ENCODE assay signal across 14 cellular contexts in the genomic region with DNA sequence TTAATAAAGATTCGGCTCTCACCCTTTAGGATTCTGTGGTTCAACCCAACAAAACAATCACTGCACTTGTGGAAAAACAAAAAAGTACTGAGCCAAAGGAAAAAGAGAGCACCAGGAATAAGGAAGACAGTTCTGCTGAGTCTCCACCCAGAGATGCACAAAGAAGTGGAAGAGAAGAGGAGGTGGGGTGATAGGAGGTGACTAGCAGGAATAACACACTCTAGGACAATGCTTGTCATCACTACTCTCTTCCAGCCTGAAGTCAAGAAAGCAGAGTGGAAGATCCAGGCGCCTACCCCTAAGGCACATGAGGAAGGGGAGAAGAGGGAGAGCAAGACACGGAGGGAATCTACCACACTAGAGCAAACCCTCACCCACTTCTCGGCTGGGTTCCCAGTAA. TPM values are rescaled to one million over a fixed set of nuclear protein-coding genes. Genes with fewer than 3 reads are reported as not detected.
A peak's percentile ranks its signal among the peaks of the same experiment; 100 is the strongest.
DNase-seq lines count a peak whose midpoint lies in the region; TF ChIP-seq lines count a peak whose summit lies in the region.
"Had no signal": no experiment of that assay in that cellular context is flagged by ENCODE, and none has a peak within 500 bp of the region (broad histone marks: within the 10 kb centered on the region; RNA-seq: fewer than 3 reads in every experiment).

No MANE protein-coding gene starts in this region.

- H3K27me3 ChIP-seq in suprapubic skin (peaks cover 47% of the 10 kb centered on the region), H7 (ENCODE audit: control insufficient read depth, insufficient read depth, low read length) (peaks cover 33% of the 10 kb centered on the region)

- no peak for TF ChIP-seq EP300 in suprapubic skin (IDR thresholded peaks at IDR 0.05)

- peak overlapping the region; percentile 84 for H3K4me3 ChIP-seq in coronary artery
- peak overlapping the region; percentile 51 for H3K4me3 ChIP-seq in suprapubic skin
- H3K4me3 ChIP-seq in H7 (ENCODE audit: insufficient read depth, low read depth, low read length): no peak overlapping the region

- peak; percentile 63 for DNase-seq in G401 (ENCODE audit: low spot score)
- DNase-seq in coronary artery (ENCODE audit: low spot score): no peak
- DNase-seq in mesothelial cell of epicardium (ENCODE audit: low spot score in 2 of 2, unreplicated experiment in 2 of 2): no peak
- no peak for DNase-seq in suprapubic skin (ENCODE audit: low spot score in 2 of 2)
- DNase-seq in RKO (ENCODE audit: low spot score): no peak
- no peak for DNase-seq in H7
- DNase-seq in activated T-cell treated with anti-CD3 and anti-CD28 coated beads, Interleukin-2, amount 50 U/mL, for 48 hours: no peak
- no peak for DNase-seq in activated T-helper 1 cell treated with anti-CD3 and anti-CD28 coated beads, Interleukin-12 subunit alpha, Interleukin-12 subunit beta, Interleukin-2, Interleukin-4 antibody, amounts not matched to agents 30 ng/mL and 10 ng/mL and 1 ng/mL, durations not matched to agents 14 hours and 24 hours and 36 hours (ENCODE audit: low spot score)
- DNase-seq: effector CD4-positive, alpha-beta T cell; hippocampal formation; SHP77; small intestine had no signal

- peaks cover 45% of the 10 kb centered on the region for H3K4me1 ChIP-seq in suprapubic skin

- TF ChIP-seq CTCF in coronary artery (IDR thresholded peaks at IDR 0.05) (no peak), mesothelial cell of epicardium (IDR thresholded peaks at IDR 0.05; ENCODE audit: unreplicated experiment) (no peak), suprapubic skin (IDR thresholded peaks at IDR 0.05) (no peak)

- peaks cover 48% of the 10 kb centered on the region for H3K4me1 Mint-ChIP-seq in mesothelial cell of epicardium
- H3K4me1 Mint-ChIP-seq in activated T-helper 1 cell treated with anti-CD3 and anti-CD28 coated beads, Interleukin-12 subunit alpha, Interleukin-12 subunit beta, Interleukin-2, Interleukin-4 antibody, amounts not matched to agents 30 ng/mL and 10 ng/mL and 1 ng/mL, durations not matched to agents 14 hours and 24 hours and 36 hours (ENCODE audit: low read depth): peaks cover 9% of the 10 kb centered on the region

- peak overlapping the region; percentile 73 to 94 for H3K27ac ChIP-seq in coronary artery
- peak overlapping the region; percentile 78 for H3K27ac ChIP-seq in suprapubic skin

- no peaks in the 10 kb centered on the region for H3K36me3 Mint-ChIP-seq in mesothelial cell of epicardium
- no peaks in the 10 kb centered on the region for H3K36me3 Mint-ChIP-seq in activated T-helper 1 cell treated with anti-CD3 and anti-CD28 coated beads, Interleukin-12 subunit alpha, Interleukin-12 subunit beta, Interleukin-2, Interleukin-4 antibody, amounts not matched to agents 30 ng/mL and 10 ng/mL and 1 ng/mL, durations not matched to agents 14 hours and 24 hours and 36 hours (ENCODE audit: low read depth)
- H3K36me3 Mint-ChIP-seq: activated naive CD8-positive, alpha-beta T cell had no signal

- in situ Hi-C loops in G401 (cut with HindIII; ENCODE audit: low sequenced_read_pairs): no loop called here

- peak overlapping the region; percentile 80 for H3K4me3 Mint-ChIP-seq in mesothelial cell of epicardium
- no peak overlapping the region for H3K4me3 Mint-ChIP-seq in activated T-helper 1 cell treated with anti-CD3 and anti-CD28 coated beads, Interleukin-12 subunit alpha, Interleukin-12 subunit beta, Interleukin-2, Interleukin-4 antibody, amounts not matched to agents 30 ng/mL and 10 ng/mL and 1 ng/mL, durations not matched to agents 14 hours and 24 hours and 36 hours
- H3K4me3 Mint-ChIP-seq: activated naive CD8-positive, alpha-beta T cell had no signal

- 33% methylated on average over 4 of the region's 4 CpGs for WGBS in suprapubic skin

- intact Hi-C loops in activated T-helper 1 cell treated with anti-CD3 and anti-CD28 coated beads, Interleukin-12 subunit alpha, Interleukin-12 subunit beta, Interleukin-2, Interleukin-4 antibody, amounts not matched to agents 30 ng/mL and 10 ng/mL and 1 ng/mL, durations not matched to agents 14 hours and 24 hours and 36 hours (cut with micrococcal nuclease): no loop called here

- H3K36me3 ChIP-seq in suprapubic skin (no peaks in the 10 kb centered on the region), H7 (replicated peaks; ENCODE audit: control insufficient read depth, insufficient read depth, low read length) (no peaks in the 10 kb centered on the region)

- TF ChIP-seq POLR2A in suprapubic skin (IDR thresholded peaks at IDR 0.05): no peak

- no peak overlapping the region for H3K27ac Mint-ChIP-seq in mesothelial cell of epicardium
- H3K27ac Mint-ChIP-seq in activated T-helper 1 cell treated with anti-CD3 and anti-CD28 coated beads, Interleukin-12 subunit alpha, Interleukin-12 subunit beta, Interleukin-2, Interleukin-4 antibody, amounts not matched to agents 30 ng/mL and 10 ng/mL and 1 ng/mL, durations not matched to agents 14 hours and 24 hours and 36 hours: no peak overlapping the region
- H3K27ac Mint-ChIP-seq: activated naive CD8-positive, alpha-beta T cell had no signal

- no peaks in the 10 kb centered on the region for H3K9me3 Mint-ChIP-seq in mesothelial cell of epicardium
- no peaks in the 10 kb centered on the region for H3K9me3 Mint-ChIP-seq in activated T-helper 1 cell treated with anti-CD3 and anti-CD28 coated beads, Interleukin-12 subunit alpha, Interleukin-12 subunit beta, Interleukin-2, Interleukin-4 antibody, amounts not matched to agents 30 ng/mL and 10 ng/mL and 1 ng/mL, durations not matched to agents 14 hours and 24 hours and 36 hours

- no peaks in the 10 kb centered on the region for H3K9me3 ChIP-seq in suprapubic skin

- peaks cover 59% of the 10 kb centered on the region for H3K27me3 Mint-ChIP-seq in mesothelial cell of epicardium (ENCODE audit: low read depth)
- H3K27me3 Mint-ChIP-seq in activated T-helper 1 cell treated with anti-CD3 and anti-CD28 coated beads, Interleukin-12 subunit alpha, Interleukin-12 subunit beta, Interleukin-2, Interleukin-4 antibody, amounts not matched to agents 30 ng/mL and 10 ng/mL and 1 ng/mL, durations not matched to agents 14 hours and 24 hours and 36 hours (ENCODE audit: insufficient read depth): peaks cover 39% of the 10 kb centered on the region

RNA-seq across cellular contexts. Expression of gene SLIT3, which starts 1.8 kb away (rescaled TPM):
- total RNA-seq in G401 (2014; rRNA removed; shearing (Covaris generic)): 0.03 TPM in 1 of 2 replicates, not detected in the other
- total RNA-seq in mesothelial cell of epicardium (64.1 to 65.1 TPM (median 64.3 TPM) in 3 replicates), suprapubic skin (10 to 100 TPM; 10.8 to 30.8 (median 18.4) TPM)
- total RNA-seq in H7 (2014; rRNA removed; shearing (Covaris generic)): 0.48 and 0.97 TPM in 2 replicates
- total RNA-seq in activated T-helper 1 cell treated with anti-CD3 and anti-CD28 coated beads, Interleukin-12 subunit alpha, Interleukin-12 subunit beta, Interleukin-2, Interleukin-4 antibody, amounts not matched to agents 30 ng/mL and 10 ng/mL and 1 ng/mL, durations not matched to agents 14 hours and 24 hours and 36 hours: 0.03 and 0.20 TPM in 2 replicates
- total RNA-seq: NCI-H460 had no signal
